18 cellular contexts compared by ENCODE assay signal in the genomic region with DNA sequence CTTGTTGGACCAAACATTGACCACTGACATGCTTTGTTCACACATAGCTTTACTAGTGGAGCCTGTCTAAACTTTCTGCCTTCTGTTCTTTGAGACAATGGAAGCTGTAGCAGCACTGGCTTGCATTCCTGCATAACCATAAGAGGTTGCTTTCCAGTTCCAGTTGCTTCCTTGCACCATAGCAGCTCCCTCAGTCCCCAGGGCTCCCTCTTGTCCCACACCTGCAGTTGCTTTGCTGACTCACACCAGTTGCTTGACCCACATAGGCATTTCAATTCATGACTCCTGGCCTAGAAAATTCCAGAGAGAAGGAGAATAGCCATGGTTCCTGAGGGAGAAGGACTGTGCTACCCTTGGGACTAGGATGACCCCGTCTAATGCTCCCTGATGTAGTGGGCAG. TPM values are rescaled to one million over a fixed set of nuclear protein-coding genes. Genes with fewer than 3 reads are reported as not detected.
DNase-seq lines count a peak whose midpoint lies in the region; ATAC-seq and TF ChIP-seq lines count a peak whose summit lies in the region.
"Had no signal": no experiment of that assay in that cellular context is flagged by ENCODE, and none has a peak within 500 bp of the region (broad histone marks: within the 10 kb centered on the region; RNA-seq: fewer than 3 reads in every experiment).

No MANE protein-coding gene starts in this region.

- no peak overlapping the region for H3K27ac ChIP-seq in ovary
- no peak overlapping the region for H3K27ac ChIP-seq in MM.1S (ENCODE audit: low read length)
- H3K27ac ChIP-seq: C4-2B, GM23248 had no signal

- H3K9ac ChIP-seq in MM.1S (ENCODE audit: low read length): no peak overlapping the region
- H3K9ac ChIP-seq: GM23248 had no signal

- peaks cover 8% of the 10 kb centered on the region for H3K4me1 ChIP-seq in ovary (ENCODE audit: insufficient read depth)
- H3K4me1 ChIP-seq in MM.1S (ENCODE audit: low read length): no peaks in the 10 kb centered on the region

- H3K9me3 Mint-ChIP-seq in activated T-cell treated with anti-CD3 and anti-CD28 coated beads, Interleukin-2, amount 50 U/mL, for 24 hours: no peaks in the 10 kb centered on the region

- no peaks in the 10 kb centered on the region for H3F3A ChIP-seq in MM.1S (ENCODE audit: insufficient read depth, low read length)

- no peaks in the 10 kb centered on the region for H3K27me3 Mint-ChIP-seq in activated T-cell treated with anti-CD3 and anti-CD28 coated beads, Interleukin-2, amount 50 U/mL, for 24 hours

- H3K4me1 Mint-ChIP-seq in activated T-cell treated with anti-CD3 and anti-CD28 coated beads, Interleukin-2, amount 50 U/mL, for 24 hours (ENCODE audit: low read depth): no peaks in the 10 kb centered on the region

- intact Hi-C loops in ovary (cut with DNase I): no loop called here

- TF ChIP-seq CTCF in AG10803 (conservative IDR thresholded peaks at IDR 0.05; ENCODE audit: low read length) (no peak), fibroblast of pulmonary artery (IDR thresholded peaks at IDR 0.05; ENCODE audit: low read length, missing control alignments) (no peak), ovary (IDR thresholded peaks at IDR 0.05) (no peak), MM.1S (IDR thresholded peaks at IDR 0.05; ENCODE audit: low read length) (no peak)

- H3K9me2 ChIP-seq in MM.1S (replicated peaks; ENCODE audit: insufficient read depth, low read length): no peaks in the 10 kb centered on the region

- no peaks in the 10 kb centered on the region for H4K20me1 ChIP-seq in MM.1S (ENCODE audit: insufficient read depth, low read length)

- no peak for TF ChIP-seq EP300 in ovary (IDR thresholded peaks at IDR 0.05)

- H3K36me3 Mint-ChIP-seq in activated T-cell treated with anti-CD3 and anti-CD28 coated beads, Interleukin-2, amount 50 U/mL, for 24 hours (ENCODE audit: low read depth): no peaks in the 10 kb centered on the region

- no peak overlapping the region for H2AFZ ChIP-seq in MM.1S (ENCODE audit: low read length)
- H2AFZ ChIP-seq: GM23248 had no signal

- H3K4me3 ChIP-seq in AG10803 (ENCODE audit: low read length) (no peak overlapping the region), fibroblast of pulmonary artery (replicated peaks; ENCODE audit: low read depth, low read length) (no peak overlapping the region), ovary (no peak overlapping the region), MM.1S (ENCODE audit: low read length) (no peak overlapping the region)
- H3K4me3 ChIP-seq: GM23248 had no signal

- H3K36me3 ChIP-seq in ovary: no peaks in the 10 kb centered on the region
- no peaks in the 10 kb centered on the region for H3K36me3 ChIP-seq in MM.1S (replicated peaks; ENCODE audit: insufficient read depth, low read length)

- no peak for TF ChIP-seq POLR2A in ovary (IDR thresholded peaks at IDR 0.05)

- no peaks in the 10 kb centered on the region for H3K27me3 ChIP-seq in ovary
- no peaks in the 10 kb centered on the region for H3K27me3 ChIP-seq in MM.1S (replicated peaks; ENCODE audit: insufficient read depth, low read length)

- no peak overlapping the region for H3K4me3 Mint-ChIP-seq in activated T-cell treated with anti-CD3 and anti-CD28 coated beads, Interleukin-2, amount 50 U/mL, for 24 hours

- H3K79me2 ChIP-seq in MM.1S (ENCODE audit: low read length): no peaks in the 10 kb centered on the region

- ATAC-seq in HG02588 (IDR thresholded peaks at IDR 0.05; ENCODE audit: unreplicated experiment): no peak
- ATAC-seq: Panc1 had no signal

- WGBS in ovary, 3 donors: 93 to 100% (median 96%) methylated on average over 1 of the region's 1 CpG

- no peak overlapping the region for H3K4me2 ChIP-seq in MM.1S (ENCODE audit: low read depth, low read length)

- no peak overlapping the region for H3K27ac Mint-ChIP-seq in activated T-cell treated with anti-CD3 and anti-CD28 coated beads, Interleukin-2, amount 50 U/mL, for 24 hours

- DNase-seq in AG10803 (ENCODE audit: low read depth) (peak; percentile 62), M059J (ENCODE audit: low read depth) (peak; percentile 32), fibroblast of pulmonary artery (ENCODE audit: low read depth) (peak; percentile 11), renal cortical epithelial cell (ENCODE audit: low read depth) (peak; percentile 91), ovary (no peak), MM.1S (no peak)
- no peak for DNase-seq in activated T-cell treated with anti-CD3 and anti-CD28 coated beads, Interleukin-2, amount 50 U/mL, for 24 hours
- DNase-seq: DMS153, GM23248, NCI-H1092 treated with DMSO at 0.1 percent for 48 hours, NCI-H1694, NCI-H446 treated with DMSO at 0.1 percent for 48 hours, NCI-H748 treated with DMSO at 0.1 percent for 48 hours, SHP77 had no signal

- H3K9me3 ChIP-seq in ovary (no peaks in the 10 kb centered on the region), MM.1S (replicated peaks; ENCODE audit: insufficient read depth, low read length) (no peaks in the 10 kb centered on the region)

RNA-seq across cellular contexts. Expression of gene SGPP2, which starts 20.9 kb away (rescaled TPM):
- total RNA-seq in M059J (2014; rRNA removed; shearing (Covaris generic)): 0.05 TPM in 1 of 2 replicates, not detected in the other
- 49.0 and 88.9 TPM in 2 replicates for total RNA-seq in renal cortical epithelial cell
- total RNA-seq in ovary: 10 to 100 TPM in 1 of 7 donors, 1 to 10 TPM in 4, under 1 TPM in 1, not detected in 1; 0.43 to 18.5 (median 1.9) TPM
- polyA plus RNA-seq in ovary: 10 to 100 TPM in 1 of 2 donors, under 1 TPM in 1; 0.22 to 12.5 TPM
- total RNA-seq: A172, GM23248 had no signal
- polyA plus RNA-seq: GM23248 had no signal

Comparison
In these comparisons a context has a peak if more than half of its experiments do, and no peak if none do; other contexts are left out.
1. DNase-seq: peak in AG10803 (single experiment), M059J (single experiment), fibroblast of pulmonary artery (single experiment) and renal cortical epithelial cell (single experiment); none in ovary (0 of 5), activated T-cell treated with anti-CD3 and anti-CD28 coated beads, Interleukin-2, amount 50 U/mL, for 24 hours (single experiment) and MM.1S (single experiment).